25 cellular contexts compared by ENCODE assay signal in the genomic region with DNA sequence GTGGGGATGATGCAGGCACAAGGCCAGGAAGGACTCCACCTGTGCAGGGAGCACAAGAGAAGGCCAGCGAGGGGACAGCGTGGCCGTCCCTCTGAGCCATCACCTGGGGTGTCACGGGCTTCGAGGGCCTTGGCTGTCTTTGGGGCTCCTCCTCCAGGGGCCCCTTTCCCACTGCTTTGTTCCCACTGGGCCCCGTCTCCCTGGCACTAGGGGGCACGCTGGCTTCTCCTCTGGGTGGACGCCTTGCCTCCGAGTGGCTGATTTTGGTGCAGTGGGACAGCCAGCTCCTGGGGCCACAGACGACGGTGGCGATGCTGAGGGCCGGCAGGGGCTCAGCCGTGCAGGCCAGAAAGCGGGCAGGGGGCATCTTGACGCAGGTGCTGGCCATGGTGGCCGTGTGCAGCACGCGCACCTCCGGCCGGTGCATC. TPM values are rescaled to one million over a fixed set of nuclear protein-coding genes. Genes with fewer than 3 reads are reported as not detected.
A peak's percentile ranks its signal among the peaks of the same experiment; 100 is the strongest.
DNase-seq lines count a peak whose midpoint lies in the region; ATAC-seq and TF ChIP-seq lines count a peak whose summit lies in the region.
"Had no signal": no experiment of that assay in that cellular context is flagged by ENCODE, and none has a peak within 500 bp of the region (broad histone marks: within the 10 kb centered on the region; RNA-seq: fewer than 3 reads in every experiment).

No MANE protein-coding gene starts in this region.

- H3K9me3 ChIP-seq in heart left ventricle, result no peaks in the 10 kb centered on the region
- peaks cover 0 to 2% of the 10 kb centered on the region in 2 donors for H3K9me3 ChIP-seq in neuronal stem cell (replicated peaks in 1 of 2; ENCODE audit: control insufficient read depth in 2 of 2, insufficient read depth in 1 of 2, low read depth in 1 of 2, low read length in 2 of 2)
- H3K9me3 ChIP-seq: BE2C, left lung had no signal

- H4K8ac ChIP-seq in neuronal stem cell (ENCODE audit: low read depth, low read length), result no peak overlapping the region

- no peak overlapping the region for H2AFZ ChIP-seq in neuronal stem cell (ENCODE audit: low read length)
- H2AFZ ChIP-seq: hepatocyte, parathyroid adenoma had no signal

- peak overlapping the region; percentile 58 for H2BK15ac ChIP-seq in neuronal stem cell (ENCODE audit: low read length)

- peak overlapping the region; percentile 63 for H2AK5ac ChIP-seq in neuronal stem cell (ENCODE audit: low read depth, low read length)

- H3K4me1 Mint-ChIP-seq in activated B cell treated with CpG ODN at 0.5 μM for 24 hours, result peaks cover 32% of the 10 kb centered on the region
- no peaks in the 10 kb centered on the region for H3K4me1 Mint-ChIP-seq in natural killer cell treated with Interleukin-12 subunit alpha and Interleukin-12 subunit beta and Interleukin-15 and Interleukin-18, amount 100 ng/mL, for 72 hours (ENCODE audit: low read depth in 2 of 2)
- H3K4me1 Mint-ChIP-seq: immature natural killer cell had no signal

- H3K4me3 Mint-ChIP-seq in activated B cell treated with CpG ODN at 0.5 μM for 24 hours, result peak overlapping the region; percentile 61
- H3K4me3 Mint-ChIP-seq in natural killer cell treated with Interleukin-12 subunit alpha and Interleukin-12 subunit beta and Interleukin-15 and Interleukin-18, amount 100 ng/mL, for 72 hours, result no peak overlapping the region
- H3K4me3 Mint-ChIP-seq: immature natural killer cell, nephron progenitor cell had no signal

- peak in 3 of 5 donors; percentile 15 to 37 (median 22) for DNase-seq in heart left ventricle
- DNase-seq in left ventricle myocardium superior, result no peak
- DNase-seq in activated B cell treated with CpG ODN at 0.5 μM for 24 hours, result no peak
- DNase-seq in neuronal stem cell (ENCODE audit: low spot score), result no peak
- DNase-seq in ureter (ENCODE audit: low spot score), result peak; percentile 37
- no peak for DNase-seq in NCI-H1105 treated with DMSO at 0.1 percent for 48 hours (lab: John Stamatoyannopoulos, UW)
- DNase-seq in natural killer cell treated with Interleukin-12 subunit alpha and Interleukin-12 subunit beta and Interleukin-15 and Interleukin-18, amount 100 ng/mL, for 72 hours (ENCODE audit: low spot score), result no peak
- DNase-seq in activated gamma-delta T cell (lab: John Stamatoyannopoulos, UW), result no peak
- DNase-seq: activated CD4-positive, alpha-beta T cell treated with anti-CD3 and anti-CD28 coated beads, Interleukin-2, amount 50 U/mL, for 4 hours; activated CD8-positive, alpha-beta memory T cell treated with anti-CD3 and anti-CD28 coated beads, Interleukin-2, amount 50 U/mL, for 4 hours; BE2C; cerebellar nuclear complex; effector CD4-positive, alpha-beta T cell; erythroblast; immature natural killer cell; NCI-H1105; NCI-H2081; nephron progenitor cell; stimulated activated CD8-positive, alpha-beta memory T cell treated with anti-CD3 and anti-CD28 coated beads, Interleukin-4, amount 100 ng/mL, for 48 hours; T1000 had no signal

- TF ChIP-seq POLR2A in heart left ventricle (IDR thresholded peaks at IDR 0.05), result no peak

- H3K27me3 ChIP-seq in heart left ventricle (peaks cover 0 to 17% (median 0%) of the 10 kb centered on the region in 9 donors), neuronal stem cell (ENCODE audit: control insufficient read depth in 3 of 3, insufficient read depth in 3 of 3, low read depth in 1 of 3, low read length in 3 of 3) (no peaks in the 10 kb centered on the region)
- H3K27me3 ChIP-seq: BE2C, hepatocyte had no signal

- H2BK5ac ChIP-seq in neuronal stem cell (ENCODE audit: low read length), result no peak overlapping the region

- H3K4me1 ChIP-seq in heart left ventricle, result peaks cover 0 to 74% (median 19%) of the 10 kb centered on the region in 12 donors
- H3K4me1 ChIP-seq in neuronal stem cell (ENCODE audit: control insufficient read depth in 2 of 2, insufficient read depth in 1 of 2, low read depth in 1 of 2, low read length in 2 of 2), result peaks cover 0 to 5% of the 10 kb centered on the region in 2 donors
- H3K4me1 ChIP-seq: BE2C, parathyroid adenoma had no signal

- peaks cover 4% of the 10 kb centered on the region for H3K79me1 ChIP-seq in neuronal stem cell (ENCODE audit: low read depth, low read length)

- H3K36me3 ChIP-seq in heart left ventricle, result no peaks in the 10 kb centered on the region
- no peaks in the 10 kb centered on the region for H3K36me3 ChIP-seq in neuronal stem cell (replicated peaks in 1 of 2; ENCODE audit: control insufficient read depth in 2 of 2, insufficient read depth in 2 of 2, low read length in 2 of 2)
- H3K36me3 ChIP-seq: BE2C, left lung had no signal

- intact Hi-C loops in heart left ventricle (cut with DNase I), result no loop called here
- intact Hi-C loops in left ventricle myocardium superior (cut with micrococcal nuclease), result no loop called here
- intact Hi-C loops in activated B cell treated with CpG ODN at 0.5 μM for 24 hours (cut with micrococcal nuclease), result no loop called here

- H3K36me3 Mint-ChIP-seq in activated B cell treated with CpG ODN at 0.5 μM for 24 hours (ENCODE audit: low read depth), result no peaks in the 10 kb centered on the region
- H3K36me3 Mint-ChIP-seq in natural killer cell treated with Interleukin-12 subunit alpha and Interleukin-12 subunit beta and Interleukin-15 and Interleukin-18, amount 100 ng/mL, for 72 hours, result no peaks in the 10 kb centered on the region
- H3K36me3 Mint-ChIP-seq: immature natural killer cell had no signal

- H3K4me3 ChIP-seq in heart left ventricle (no peak overlapping the region), neuronal stem cell (ENCODE audit: low read length in 2 of 2) (no peak overlapping the region)
- H3K4me3 ChIP-seq: hepatocyte, left lung had no signal

- H3K27ac ChIP-seq in heart left ventricle (peak overlapping the region in 9 of 12 donors; percentile 24 to 95 (median 66)), neuronal stem cell (replicated peaks; ENCODE audit: low read length) (no peak overlapping the region)
- H3K27ac ChIP-seq: hepatocyte, HL-60, left lung, parathyroid adenoma had no signal

- H3K9ac ChIP-seq in neuronal stem cell (ENCODE audit: low read depth, low read length, poor library complexity), result peak overlapping the region; percentile 60
- H3K9ac ChIP-seq: parathyroid adenoma had no signal

- no peak overlapping the region for H2BK12ac ChIP-seq in neuronal stem cell (ENCODE audit: low read length)

- no peaks in the 10 kb centered on the region for H3K27me3 Mint-ChIP-seq in activated B cell treated with CpG ODN at 0.5 μM for 24 hours
- H3K27me3 Mint-ChIP-seq in natural killer cell treated with Interleukin-12 subunit alpha and Interleukin-12 subunit beta and Interleukin-15 and Interleukin-18, amount 100 ng/mL, for 72 hours, result peaks cover 0 to 2% of the 10 kb centered on the region in 2 donors

- H4K91ac ChIP-seq in neuronal stem cell (ENCODE audit: low read depth, low read length, poor library complexity), result no peak overlapping the region

- POLR2A ChIA-PET in activated B cell treated with CpG ODN at 0.5 μM for 24 hours (lab: Charles Lee), result no interaction called here

- H2BK120ac ChIP-seq in neuronal stem cell (ENCODE audit: low read depth, low read length), result no peak overlapping the region

- peak overlapping the region; percentile 38 for H3K18ac ChIP-seq in neuronal stem cell (ENCODE audit: low read length)

- H3K23ac ChIP-seq in neuronal stem cell (ENCODE audit: low read depth, low read length, poor library complexity), result peak overlapping the region; percentile 31

- no peak overlapping the region for H3K27ac Mint-ChIP-seq in activated B cell treated with CpG ODN at 0.5 μM for 24 hours
- H3K27ac Mint-ChIP-seq in natural killer cell treated with Interleukin-12 subunit alpha and Interleukin-12 subunit beta and Interleukin-15 and Interleukin-18, amount 100 ng/mL, for 72 hours, result no peak overlapping the region
- H3K27ac Mint-ChIP-seq: immature natural killer cell, nephron progenitor cell had no signal

- 85 to 91% (median 90%) methylated on average over 16 to 21 of the region's 21 CpGs for WGBS in heart left ventricle, 4 donors
- WGBS in neuronal stem cell (ENCODE audit: extremely low coverage in 2 of 2, insufficient read length in 2 of 2, insufficient replicate concordance in 1 of 2), 2 donors, result no CpG with 5 or more reads among the region's 21 CpGs

- peak overlapping the region; percentile 63 for H3K14ac ChIP-seq in neuronal stem cell (ENCODE audit: low read length)

- CTCF ChIA-PET in activated B cell treated with CpG ODN at 0.5 μM for 24 hours (lab: Charles Lee), result no interaction called here

- H3K4me2 ChIP-seq in neuronal stem cell (ENCODE audit: insufficient read depth, low read length, poor library complexity, severe bottlenecking), result no peak overlapping the region
- H3K4me2 ChIP-seq: hepatocyte had no signal

- TF ChIP-seq CTCF in heart left ventricle (IDR thresholded peaks at IDR 0.05), result no peak
- no peak for TF ChIP-seq CTCF in activated B cell treated with CpG ODN at 0.5 μM for 24 hours (IDR thresholded peaks at IDR 0.05)

- H3K4ac ChIP-seq in neuronal stem cell (ENCODE audit: low read length), result no peak overlapping the region

- H3K9me3 Mint-ChIP-seq in activated B cell treated with CpG ODN at 0.5 μM for 24 hours, result peaks cover 9% of the 10 kb centered on the region
- H3K9me3 Mint-ChIP-seq in natural killer cell treated with Interleukin-12 subunit alpha and Interleukin-12 subunit beta and Interleukin-15 and Interleukin-18, amount 100 ng/mL, for 72 hours, result no peaks in the 10 kb centered on the region
- H3K9me3 Mint-ChIP-seq: immature natural killer cell had no signal

- ATAC-seq in heart left ventricle, result no peak
- ATAC-seq in left ventricle myocardium superior, result no peak
- ATAC-seq in activated B cell treated with CpG ODN at 0.5 μM for 24 hours (ENCODE audit: low read depth), result no peak
- no peak for ATAC-seq in natural killer cell treated with Interleukin-12 subunit alpha and Interleukin-12 subunit beta and Interleukin-15 and Interleukin-18, amount 100 ng/mL, for 72 hours
- ATAC-seq: HCT116, left lung had no signal

RNA-seq across cellular contexts. Expression of gene GRTP1, which starts 43.2 kb away (rescaled TPM):
- under 1 TPM in 7 of 9 donors, not detected in 2; 0.36 to 1.00 (median 0.61) TPM for total RNA-seq in heart left ventricle
- polyA plus RNA-seq in heart left ventricle, result 1 to 10 TPM; 1.3 to 3.5 TPM
- 0.94 TPM for total RNA-seq in left ventricle myocardium superior
- not detected in 2 replicates for total RNA-seq in activated B cell treated with CpG ODN at 0.5 μM for 24 hours
- 10.2 TPM for polyA plus RNA-seq in neuronal stem cell (2013, experiment 1 of 2)
- 10.0 TPM for polyA plus RNA-seq in neuronal stem cell (2013, experiment 2 of 2)
- total RNA-seq in ureter, result 25.2 TPM
- not detected for total RNA-seq in natural killer cell treated with Interleukin-12 subunit alpha and Interleukin-12 subunit beta and Interleukin-15 and Interleukin-18, amount 100 ng/mL, for 72 hours

RNA-seq across cellular contexts. Expression of gene ADPRHL1, which starts 46.2 kb away (rescaled TPM):
- total RNA-seq in heart left ventricle (100 to 1,000 TPM; 329 to 774 (median 572) TPM), left ventricle myocardium superior (442 TPM), activated B cell treated with CpG ODN at 0.5 μM for 24 hours (0.84 and 0.93 TPM in 2 replicates), ureter (4.2 TPM)
- polyA plus RNA-seq in heart left ventricle, result 100 to 1,000 TPM; 160 to 252 TPM
- 0.47 TPM for polyA plus RNA-seq in neuronal stem cell (2013, experiment 1 of 2)
- 0.40 TPM for polyA plus RNA-seq in neuronal stem cell (2013, experiment 2 of 2)
- 1 to 10 TPM; 1.8 to 1.9 TPM for total RNA-seq in natural killer cell treated with Interleukin-12 subunit alpha and Interleukin-12 subunit beta and Interleukin-15 and Interleukin-18, amount 100 ng/mL, for 72 hours

Comparison
In these comparisons a context has a peak if more than half of its experiments do, and no peak if none do; other contexts are left out.
1. DNase-seq: peak in heart left ventricle (3 of 5) and ureter (single experiment); none in left ventricle myocardium superior (single experiment), activated B cell treated with CpG ODN at 0.5 μM for 24 hours (single experiment), neuronal stem cell (single experiment), NCI-H1105 treated with DMSO at 0.1 percent for 48 hours (single experiment), natural killer cell treated with Interleukin-12 subunit alpha and Interleukin-12 subunit beta and Interleukin-15 and Interleukin-18, amount 100 ng/mL, for 72 hours (single experiment) and activated gamma-delta T cell (single experiment).
2. RNA of gene GRTP1, which starts 43.2 kb away (total RNA-seq): 25.2 TPM in ureter (single experiment); 0.94 TPM in left ventricle myocardium superior (single experiment), 0.36 to 1.00 TPM in heart left ventricle, not detected in natural killer cell treated with Interleukin-12 subunit alpha and Interleukin-12 subunit beta and Interleukin-15 and Interleukin-18, amount 100 ng/mL, for 72 hours and not detected in activated B cell treated with CpG ODN at 0.5 μM for 24 hours; every median in the first group is over 10 times any median in the second.
3. RNA of gene ADPRHL1, which starts 46.2 kb away (total RNA-seq): 329 to 774 TPM in heart left ventricle and 442 TPM in left ventricle myocardium superior (single experiment); 4.2 TPM in ureter (single experiment), 1.8 to 1.9 TPM in natural killer cell treated with Interleukin-12 subunit alpha and Interleukin-12 subunit beta and Interleukin-15 and Interleukin-18, amount 100 ng/mL, for 72 hours and 0.84 to 0.93 TPM in activated B cell treated with CpG ODN at 0.5 μM for 24 hours; every median in the first group is over 10 times any median in the second.